In the genomic region with DNA sequence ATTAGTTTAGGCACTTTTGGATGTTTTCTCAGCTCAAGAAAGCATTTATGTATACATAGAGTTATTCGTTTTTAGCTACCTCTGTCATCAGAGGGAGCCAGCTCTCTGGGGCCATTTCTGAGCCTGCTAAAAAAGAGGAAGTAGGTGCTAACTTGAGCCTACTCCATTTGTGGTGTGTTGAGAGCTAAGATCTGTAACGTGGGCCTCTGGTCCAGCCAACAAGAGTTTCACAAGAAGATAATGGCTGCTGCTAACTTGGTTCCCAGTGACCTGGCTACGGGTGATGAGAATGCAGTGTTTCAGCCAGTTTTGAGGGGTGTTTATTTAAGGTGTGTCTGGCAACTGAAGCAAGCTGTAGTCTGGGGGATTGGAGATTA, we compare ENCODE assay signal across 11 cellular contexts.
DNase-seq lines count a peak whose midpoint lies in the region; ATAC-seq and TF ChIP-seq lines count a peak whose summit lies in the region.
"Had no signal": no experiment of that assay in that cellular context is flagged by ENCODE, and none has a peak within 500 bp of the region (broad histone marks: within the 10 kb centered on the region; RNA-seq: fewer than 3 reads in every experiment).

No MANE protein-coding gene starts in this region.

- intact Hi-C loops in mucosa of descending colon (cut with DNase I, micrococcal nuclease) = no loop called here

- peaks cover 13% of the 10 kb centered on the region for H3K9me3 ChIP-seq in mucosa of descending colon
- H3K9me3 ChIP-seq in effector memory CD4-positive, alpha-beta T cell (ENCODE audit: control insufficient read depth, low read length) = no peaks in the 10 kb centered on the region
- peaks cover 8% of the 10 kb centered on the region for H3K9me3 ChIP-seq in WERI-Rb-1 (ENCODE audit: severe bottlenecking)

- H3K36me3 ChIP-seq in mucosa of descending colon (ENCODE audit: low read depth) = no peaks in the 10 kb centered on the region
- no peaks in the 10 kb centered on the region for H3K36me3 ChIP-seq in effector memory CD4-positive, alpha-beta T cell (ENCODE audit: control insufficient read depth, insufficient read depth, low read length)
- H3K36me3 ChIP-seq in WERI-Rb-1 = no peaks in the 10 kb centered on the region

- peak; percentile 65 for ATAC-seq in GM18870 (IDR thresholded peaks at IDR 0.05; ENCODE audit: unreplicated experiment)
- peak; percentile 68 for ATAC-seq in HG02610 (IDR thresholded peaks at IDR 0.05; ENCODE audit: unreplicated experiment)
- ATAC-seq in mucosa of descending colon = peak; percentile 39
- ATAC-seq: stimulated activated naive CD8-positive, alpha-beta T cell treated with anti-CD3 and anti-CD28 coated beads, Interleukin-15, Interleukin-2, amounts not matched to agents 100 U/mL and 50 U/mL, for 24 hours had no signal

- H3K27ac ChIP-seq in effector memory CD4-positive, alpha-beta T cell (ENCODE audit: insufficient read depth, low read length, poor library complexity, severe bottlenecking) = no peak overlapping the region
- no peak overlapping the region for H3K27ac ChIP-seq in WERI-Rb-1

- H3K4me3 ChIP-seq in mucosa of descending colon (no peak overlapping the region), WERI-Rb-1 (ENCODE audit: low read depth, low read length) (no peak overlapping the region)
- no peak overlapping the region for H3K4me3 ChIP-seq in effector memory CD4-positive, alpha-beta T cell (ENCODE audit: insufficient read depth, low read depth, low read length, poor library complexity, severe bottlenecking)

- in situ Hi-C loops in KBM-7 (cut with MboI; ENCODE audit: low pct_unique_long_range_greater_than_20kb, low sequenced_read_pairs) = no loop called here

- TF ChIP-seq CTCF in mucosa of descending colon (IDR thresholded peaks at IDR 0.05) = no peak
- TF ChIP-seq CTCF in WERI-Rb-1 (IDR thresholded peaks at IDR 0.05; ENCODE audit: low read depth, low read length) = no peak

- no peaks in the 10 kb centered on the region for H3K4me1 ChIP-seq in mucosa of descending colon (ENCODE audit: low read depth)
- H3K4me1 ChIP-seq in effector memory CD4-positive, alpha-beta T cell (ENCODE audit: control insufficient read depth, insufficient read depth, low read length, poor library complexity, severe bottlenecking) = no peaks in the 10 kb centered on the region

- no peaks in the 10 kb centered on the region for H3K27me3 ChIP-seq in effector memory CD4-positive, alpha-beta T cell (replicated peaks; ENCODE audit: control insufficient read depth, insufficient read depth, low read length, poor library complexity, severe bottlenecking)
- H3K27me3 ChIP-seq in WERI-Rb-1 (ENCODE audit: insufficient read depth, low read depth, severe bottlenecking) = no peaks in the 10 kb centered on the region

- peak; percentile 81 for DNase-seq in KBM-7
- DNase-seq in mucosa of descending colon = no peak
- no peak for DNase-seq in stimulated activated CD8-positive, alpha-beta memory T cell treated with anti-CD3 and anti-CD28 coated beads, Interleukin-4, amount 100 ng/mL, for 48 hours
- no peak for DNase-seq in 8988T
- DNase-seq in effector memory CD4-positive, alpha-beta T cell = no peak
- DNase-seq in WERI-Rb-1 = no peak
- DNase-seq: activated CD4-positive, alpha-beta T cell treated with anti-CD3 and anti-CD28 coated beads for 4 hours; NCI-H1417 treated with DMSO at 0.1 percent for 48 hours; stimulated activated naive CD8-positive, alpha-beta T cell treated with anti-CD3 and anti-CD28 coated beads, Interleukin-15, Interleukin-2, amounts not matched to agents 100 U/mL and 50 U/mL, for 24 hours had no signal
